In the genomic region with DNA sequence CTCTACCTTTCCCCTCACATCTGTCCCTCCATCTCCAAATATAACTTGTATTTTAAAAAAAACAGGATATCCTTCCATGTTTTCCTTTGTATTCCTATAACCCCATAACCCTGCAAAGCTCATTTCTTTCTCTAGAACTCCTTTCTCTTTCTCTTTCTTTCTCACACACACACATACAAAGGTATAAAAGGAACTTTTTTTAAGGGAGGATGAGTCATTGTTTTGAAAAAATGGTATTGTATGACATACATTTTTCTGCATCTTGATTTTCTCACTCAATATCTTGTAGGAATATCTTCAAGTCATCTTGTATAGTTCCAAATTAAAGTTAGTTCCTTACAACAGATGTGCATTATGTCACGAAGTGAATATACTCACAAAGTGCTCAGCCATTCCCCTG, we compare ENCODE assay signal across 24 cellular contexts.
"Had no signal": no experiment of that assay in that cellular context is flagged by ENCODE, and none has a peak within 500 bp of the region (broad histone marks: within the 10 kb centered on the region; RNA-seq: fewer than 3 reads in every experiment).

No MANE protein-coding gene starts in this region.

- H3K27ac Mint-ChIP-seq: effector memory CD8-positive, alpha-beta T cell; naive thymus-derived CD4-positive, alpha-beta T cell; stimulated activated naive B cell treated with anti-CD40 and anti-IgM and Interleukin-4, amounts not matched to agents 10 μg/mL and 1 μg/mL and 100 μg/mL, for 72 hours; stimulated activated naive CD8-positive, alpha-beta T cell treated with anti-CD3 and anti-CD28 coated beads, Interleukin-15, Interleukin-2, amounts not matched to agents 100 ng/mL and 50 ng/mL, for 24 hours had no signal

- H3K9me3 Mint-ChIP-seq: effector memory CD8-positive, alpha-beta T cell had no signal

- H3K27ac ChIP-seq: coronary artery, gastrocnemius medialis, heart left ventricle, hepatocyte, psoas muscle, skin epidermis, spleen, thoracic aorta, tibial nerve, upper lobe of left lung had no signal

- H3K36me3 Mint-ChIP-seq: naive thymus-derived CD4-positive, alpha-beta T cell had no signal

- H3K4me1 ChIP-seq: gastrocnemius medialis, psoas muscle, spleen, tibial nerve, upper lobe of left lung had no signal

- H3K79me2 ChIP-seq: hepatocyte had no signal

- H2AFZ ChIP-seq: hepatocyte had no signal

- DNase-seq: effector memory CD8-positive, alpha-beta T cell; foreskin fibroblast; gastrocnemius medialis; heart left ventricle; kidney; midbrain; naive thymus-derived CD4-positive, alpha-beta T cell; nephron progenitor cell; nucleus accumbens; posterior cingulate gyrus; psoas muscle; right cardiac atrium; spleen; stimulated activated CD4-positive, alpha-beta T cell treated with anti-CD3 and anti-CD28 coated beads, Interleukin-4, amount 100 ng/mL, for 4 hours; stimulated activated naive B cell treated with anti-CD40 and anti-IgM and Interleukin-4, amounts not matched to agents 10 μg/mL and 1 μg/mL and 100 μg/mL, for 72 hours; upper lobe of left lung had no signal

- FAIRE-seq: endometrium, kidney had no signal

- H3K4me3 ChIP-seq: coronary artery, gastrocnemius medialis, heart left ventricle, hepatocyte, lung, psoas muscle, skin epidermis, spleen, thoracic aorta, tibial nerve, upper lobe of left lung had no signal

- H3K36me3 ChIP-seq: gastrocnemius medialis, heart left ventricle, spleen, thoracic aorta, tibial nerve, upper lobe of left lung had no signal

- H3K9me3 ChIP-seq: gastrocnemius medialis, thoracic aorta had no signal

- H3K4me3 Mint-ChIP-seq: effector memory CD8-positive, alpha-beta T cell; naive thymus-derived CD4-positive, alpha-beta T cell; nephron progenitor cell; stimulated activated naive B cell treated with anti-CD40 and anti-IgM and Interleukin-4, amounts not matched to agents 10 μg/mL and 1 μg/mL and 100 μg/mL, for 72 hours; stimulated activated naive CD8-positive, alpha-beta T cell treated with anti-CD3 and anti-CD28 coated beads, Interleukin-15, Interleukin-2, amounts not matched to agents 100 ng/mL and 50 ng/mL, for 24 hours had no signal

- H3K4me2 ChIP-seq: hepatocyte had no signal

- H3K4me1 Mint-ChIP-seq: naive thymus-derived CD4-positive, alpha-beta T cell; stimulated activated naive B cell treated with anti-CD40 and anti-IgM and Interleukin-4, amounts not matched to agents 10 μg/mL and 1 μg/mL and 100 μg/mL, for 72 hours had no signal

- H3K27me3 ChIP-seq: gastrocnemius medialis, upper lobe of left lung had no signal
